1 cellular context compared by ENCODE assay signal in the genomic region with DNA sequence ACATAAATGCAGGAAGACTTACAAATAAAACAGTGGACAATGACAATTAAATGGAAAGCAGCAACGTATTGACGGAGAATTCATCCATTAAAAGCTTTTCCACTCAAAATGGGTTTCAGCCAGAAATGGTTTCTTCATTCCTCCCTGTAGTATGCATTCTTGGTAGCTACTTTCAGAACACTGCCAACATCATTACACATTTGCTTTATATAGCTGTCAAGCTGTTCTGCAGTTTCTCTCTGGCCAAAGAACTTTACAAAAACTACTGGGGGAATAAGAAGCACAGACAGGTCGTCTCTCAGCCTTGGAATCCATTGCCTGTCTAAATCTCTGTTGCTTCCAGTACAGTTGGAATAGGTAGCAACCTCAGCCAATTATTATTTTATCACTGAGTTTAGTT.
TF ChIP-seq lines count a peak whose summit lies in the region.

No MANE protein-coding gene starts in this region.

TF ChIP-seq in SK-N-SH treated with all-trans-retinoic acid at 6 μM for 48 hours, 23 proteins besides CTCF, POLR2A, EP300 and RAD21:
- TF ChIP-seq ISL1 (CRISPR knock-in tag; IDR thresholded peaks at IDR 0.05) (peak; percentile 57; the same call in 1 of the 2 replicates), BACH2 (CRISPR knock-in tag; IDR thresholded peaks at IDR 0.05; ENCODE audit: borderline replicate concordance) (no peak)
- TF ChIP-seq, protein P1, sequence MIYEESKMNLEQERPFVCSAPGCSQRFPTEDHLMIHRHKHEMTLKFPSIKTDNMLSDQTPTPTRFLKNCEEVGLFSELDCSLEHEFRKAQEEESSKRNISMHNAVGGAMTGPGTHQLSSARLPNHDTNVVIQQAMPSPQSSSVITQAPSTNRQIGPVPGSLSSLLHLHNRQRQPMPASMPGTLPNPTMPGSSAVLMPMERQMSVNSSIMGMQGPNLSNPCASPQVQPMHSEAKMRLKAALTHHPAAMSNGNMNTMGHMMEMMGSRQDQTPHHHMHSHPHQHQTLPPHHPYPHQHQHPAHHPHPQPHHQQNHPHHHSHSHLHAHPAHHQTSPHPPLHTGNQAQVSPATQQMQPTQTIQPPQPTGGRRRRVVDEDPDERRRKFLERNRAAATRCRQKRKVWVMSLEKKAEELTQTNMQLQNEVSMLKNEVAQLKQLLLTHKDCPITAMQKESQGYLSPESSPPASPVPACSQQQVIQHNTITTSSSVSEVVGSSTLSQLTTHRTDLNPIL (CRISPR knock-in tag; IDR thresholded peaks at IDR 0.05; ENCODE audit: low read depth) = no peak
